ENCODE assay signal across 12 cellular contexts in the genomic region with DNA sequence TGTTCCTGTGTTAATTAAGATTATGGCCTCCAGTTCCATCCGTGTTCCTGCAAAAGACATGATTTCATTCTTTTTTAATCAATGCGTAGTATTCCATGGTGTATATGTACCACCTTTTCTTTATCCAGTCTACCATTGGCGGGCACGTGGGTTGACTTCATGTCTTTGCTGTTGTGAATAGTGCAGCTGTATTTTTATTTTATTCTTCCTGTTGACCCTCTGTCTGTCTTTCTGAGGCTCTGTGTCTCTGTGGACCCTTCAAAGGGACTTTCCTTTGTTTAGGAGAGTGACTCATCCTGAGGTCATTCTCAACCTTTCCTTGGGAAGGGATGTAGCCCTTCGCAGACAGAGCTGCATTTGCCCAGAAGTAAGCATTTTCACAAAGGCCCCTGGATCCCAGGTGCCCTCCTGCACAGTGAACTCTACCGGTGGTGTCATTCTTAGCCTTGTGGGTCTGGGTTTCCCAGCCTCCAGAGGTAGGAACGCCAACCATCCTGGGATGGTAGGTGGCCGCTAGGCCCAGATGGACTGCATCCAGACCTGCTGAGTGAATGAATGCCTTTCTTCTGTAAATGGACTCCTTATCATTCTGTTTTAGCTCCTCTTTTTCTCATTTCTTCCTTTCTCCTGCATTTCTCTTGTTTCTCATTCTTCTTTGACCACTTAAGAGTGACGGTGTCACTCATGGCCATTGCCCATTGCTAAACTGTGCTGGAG. TPM values are rescaled to one million over a fixed set of nuclear protein-coding genes. Genes with fewer than 3 reads are reported as not detected.
DNase-seq lines count a peak whose midpoint lies in the region; ATAC-seq and TF ChIP-seq lines count a peak whose summit lies in the region.
"Had no signal": no experiment of that assay in that cellular context is flagged by ENCODE, and none has a peak within 500 bp of the region (broad histone marks: within the 10 kb centered on the region; RNA-seq: fewer than 3 reads in every experiment).

No MANE protein-coding gene starts in this region.

- H3K4me3 ChIP-seq in NB4 (ENCODE audit: low read depth, low read length) = no peak overlapping the region
- H3K4me3 ChIP-seq in colonic mucosa = no peak overlapping the region
- no peak overlapping the region for H3K4me3 ChIP-seq in muscle layer of duodenum (ENCODE audit: low read depth in 1 of 2, low read length in 2 of 2)

- no peaks in the 10 kb centered on the region for H3K9me3 ChIP-seq in colonic mucosa
- H3K9me3 ChIP-seq in muscle layer of duodenum (ENCODE audit: control insufficient read depth in 1 of 2, low read length in 2 of 2) = peaks cover 0 to 6% of the 10 kb centered on the region in 2 donors

- DNase-seq in COLO829 (ENCODE audit: low spot score) (peak; percentile 60), NB4 (ENCODE audit: low read depth) (peak; percentile 31), colonic mucosa (no peak), DMS153 (lab: John Stamatoyannopoulos, UW) (no peak), NCI-H82 (lab: John Stamatoyannopoulos, UW) (no peak)
- DNase-seq: activated CD4-positive, alpha-beta memory T cell treated with anti-CD3 and anti-CD28 coated beads, Interleukin-2, amount 10 ng/mL, durations not matched to agents 7 days and 5 days; amniotic stem cell; stimulated activated naive CD8-positive, alpha-beta T cell treated with anti-CD3 and anti-CD28 coated beads, Interleukin-15, Interleukin-2, amounts not matched to agents 100 U/mL and 50 U/mL, for 24 hours had no signal

- no peaks in the 10 kb centered on the region for H3K27me3 ChIP-seq in colonic mucosa
- no peaks in the 10 kb centered on the region for H3K27me3 ChIP-seq in muscle layer of duodenum (ENCODE audit: low read depth, low read length)

- no peak for TF ChIP-seq POLR2A in NB4 (IDR thresholded peaks at IDR 0.05; ENCODE audit: extremely low read depth, insufficient read length)

- H3K4me1 ChIP-seq in colonic mucosa (peaks cover 9% of the 10 kb centered on the region), muscle layer of duodenum (ENCODE audit: control insufficient read depth in 1 of 2, insufficient read depth in 2 of 2, low read length in 2 of 2) (peaks cover 21 to 44% of the 10 kb centered on the region in 2 donors)

- H3K9ac ChIP-seq in colonic mucosa (ENCODE audit: low read depth in 2 of 2, low read length in 2 of 2) = no peak overlapping the region

- H3K36me3 ChIP-seq in colonic mucosa (no peaks in the 10 kb centered on the region), muscle layer of duodenum (ENCODE audit: control insufficient read depth in 1 of 2, insufficient read depth in 2 of 2, low read length in 2 of 2) (no peaks in the 10 kb centered on the region)

- no peak for ATAC-seq in GM19328 (IDR thresholded peaks at IDR 0.05; ENCODE audit: unreplicated experiment)
- no peak for ATAC-seq in GM21526 (IDR thresholded peaks at IDR 0.05; ENCODE audit: low FRiP score, unreplicated experiment)
- ATAC-seq: stimulated activated naive CD8-positive, alpha-beta T cell treated with anti-CD3 and anti-CD28 coated beads, Interleukin-15, Interleukin-2, amounts not matched to agents 100 U/mL and 50 U/mL, for 24 hours had no signal

- H3K27ac ChIP-seq in colonic mucosa = peak overlapping the region; percentile 13
- H3K27ac ChIP-seq in muscle layer of duodenum (ENCODE audit: low read length) = peak overlapping the region; percentile 19
- H3K27ac ChIP-seq: C4-2B had no signal

- TF ChIP-seq CTCF in NB4 (IDR thresholded peaks at IDR 0.05; ENCODE audit: low read depth, low read length) = no peak
- TF ChIP-seq CTCF in colonic mucosa (IDR thresholded peaks at IDR 0.05) = no peak

- intact Hi-C loops in colonic mucosa (cut with DNase I) = no loop called here

RNA-seq across cellular contexts. Expression of a gene that starts 22.4 kb away (rescaled TPM):
- total RNA-seq in colonic mucosa = 100 to 1,000 TPM; 134 to 138 TPM

Comparison
In these comparisons a context has a peak if more than half of its experiments do, and no peak if none do; other contexts are left out.
1. DNase-seq: peak in COLO829 (single experiment) and NB4 (single experiment); none in colonic mucosa (single experiment), DMS153 (single experiment) and NCI-H82 (single experiment).